8 cellular contexts compared by ENCODE assay signal in the genomic region with DNA sequence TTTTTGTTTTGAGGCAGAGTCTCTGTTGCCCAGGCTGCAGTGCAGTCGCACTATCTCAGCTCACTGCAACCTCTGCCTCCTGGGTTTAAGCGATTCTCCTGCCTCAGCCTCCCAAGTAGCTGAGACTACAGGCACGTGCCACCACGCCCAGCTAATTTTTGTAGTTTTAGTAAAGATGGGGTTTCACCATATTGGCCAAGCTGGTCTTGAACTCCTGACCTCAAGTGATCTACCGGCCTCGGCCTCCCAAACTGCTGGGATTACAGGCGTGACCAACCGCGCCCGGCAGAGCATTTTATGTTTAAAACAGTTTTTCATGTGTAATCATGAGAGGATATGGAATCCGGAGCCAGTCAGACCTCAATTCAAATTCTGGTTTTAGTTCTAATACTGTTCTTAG.
DNase-seq lines count a peak whose midpoint lies in the region; ATAC-seq and TF ChIP-seq lines count a peak whose summit lies in the region.
"Not testable (repeated sequence)": the region's sequence is repeated elsewhere in the genome, so short reads cannot be mapped to it uniquely, and the experiment has no call there.

No MANE protein-coding gene starts in this region.

- peaks cover 46% of the 10 kb centered on the region for H3K4me1 Mint-ChIP-seq in activated CD4-positive, alpha-beta memory T cell treated with anti-CD3 and anti-CD28 coated beads, Interleukin-2, amount 10 ng/mL, durations not matched to agents 7 days and 5 days
- peaks cover 41% of the 10 kb centered on the region for H3K4me1 Mint-ChIP-seq in activated naive CD4-positive, alpha-beta T cell treated with anti-CD3 and anti-CD28 coated beads, Interleukin-2, amount 50 U/mL, for 24 hours
- peaks cover 61% of the 10 kb centered on the region for H3K4me1 Mint-ChIP-seq in dendritic cell treated with granulocyte-macrophage colony-stimulating factor and Interleukin-4, amounts not matched to agents 40 ng/mL and 50 ng/mL, for 4 days (ENCODE audit: low read depth)
- H3K4me1 Mint-ChIP-seq in naive B cell: peaks cover 19 to 30% (median 30%) of the 10 kb centered on the region in 3 donors
- H3K4me1 Mint-ChIP-seq in progenitor cell of endocrine pancreas (ENCODE audit: low read depth): peaks cover 26% of the 10 kb centered on the region

- peaks cover 36 to 87% (median 74%) of the 10 kb centered on the region in 10 experiments for H3K4me1 ChIP-seq in BLaER1 treated with 17β-estradiol and CSF1 and Interleukin-3, amounts not matched to agents 10 nM and 100 nM
- H3K4me1 ChIP-seq in PC-9 (replicated peaks; ENCODE audit: insufficient read depth) (peaks cover 70% of the 10 kb centered on the region), thymus (ENCODE audit: control insufficient read depth, insufficient read depth, low read length) (peaks cover 16% of the 10 kb centered on the region)

- peak overlapping the region in 9 of 11 experiments; percentile 93 to 99 (median 97); a peak in 18 of 22 replicates for H3K27ac ChIP-seq in BLaER1 treated with 17β-estradiol and CSF1 and Interleukin-3, amounts not matched to agents 10 nM and 100 nM
- peak overlapping the region; percentile 98 for H3K27ac ChIP-seq in PC-9
- H3K27ac ChIP-seq in thymus (ENCODE audit: low read depth): peak overlapping the region; percentile 31

- 98% methylated on average over 11 of the region's 11 CpGs for WGBS in thymus

- not testable (repeated sequence) for H2AFZ ChIP-seq in PC-9

- H3K27ac Mint-ChIP-seq in activated CD4-positive, alpha-beta memory T cell treated with anti-CD3 and anti-CD28 coated beads, Interleukin-2, amount 10 ng/mL, durations not matched to agents 7 days and 5 days: not testable (repeated sequence)
- H3K27ac Mint-ChIP-seq in activated naive CD4-positive, alpha-beta T cell treated with anti-CD3 and anti-CD28 coated beads, Interleukin-2, amount 50 U/mL, for 24 hours: peak overlapping the region; percentile 65
- peak overlapping the region; percentile 99 for H3K27ac Mint-ChIP-seq in dendritic cell treated with granulocyte-macrophage colony-stimulating factor and Interleukin-4, amounts not matched to agents 40 ng/mL and 50 ng/mL, for 4 days
- peak overlapping the region in 2 of 6 donors; percentile 19 to 80 for H3K27ac Mint-ChIP-seq in naive B cell
- H3K27ac Mint-ChIP-seq in progenitor cell of endocrine pancreas: peak overlapping the region; percentile 72

- H3K9me3 ChIP-seq in BLaER1 treated with 17β-estradiol and CSF1 and Interleukin-3, amounts not matched to agents 10 nM and 100 nM (replicated peaks in 1 of 11); PC-9 (ENCODE audit: insufficient read depth, low read depth); thymus (ENCODE audit: control insufficient read depth): not testable (repeated sequence)

- not testable (repeated sequence) for H3K9me3 Mint-ChIP-seq in activated CD4-positive, alpha-beta memory T cell treated with anti-CD3 and anti-CD28 coated beads, Interleukin-2, amount 10 ng/mL, durations not matched to agents 7 days and 5 days; activated naive CD4-positive, alpha-beta T cell treated with anti-CD3 and anti-CD28 coated beads, Interleukin-2, amount 50 U/mL, for 24 hours; dendritic cell treated with granulocyte-macrophage colony-stimulating factor and Interleukin-4, amounts not matched to agents 40 ng/mL and 50 ng/mL, for 4 days; naive B cell; progenitor cell of endocrine pancreas (ENCODE audit: low read depth)

- POLR2A ChIA-PET in PC-9 (lab: Charles Lee; ENCODE audit: unreplicated experiment): interaction anchor here (0.6 to 0.7 kb wide), 2 partner anchors 75 to 284 kb away, joined by 3 to 4 read pairs; no protein-coding TSS in a partner anchor
- POLR2A ChIA-PET in activated CD4-positive, alpha-beta memory T cell treated with anti-CD3 and anti-CD28 coated beads, Interleukin-2, amount 10 ng/mL, durations not matched to agents 7 days and 5 days (lab: Charles Lee): interaction anchor here (1.0 to 15.1 kb wide), 7 partner anchors 14 to 111 kb away, joined by 3 to 678 read pairs (median 6); partner anchors contain the start of gene CHD2

- H4K20me1 ChIP-seq in BLaER1 treated with 17β-estradiol and CSF1 and Interleukin-3, amounts not matched to agents 10 nM and 100 nM; PC-9 (ENCODE audit: insufficient read depth): not testable (repeated sequence)

- not testable (repeated sequence) for H3K9me2 ChIP-seq in PC-9 (ENCODE audit: insufficient read depth)

- DNase-seq in PC-9; activated CD4-positive, alpha-beta memory T cell treated with anti-CD3 and anti-CD28 coated beads, Interleukin-2, amount 10 ng/mL, durations not matched to agents 7 days and 5 days; naive B cell; progenitor cell of endocrine pancreas (ENCODE audit: low spot score, unreplicated experiment): not testable (repeated sequence)

- not testable (repeated sequence) for H3K27me3 Mint-ChIP-seq in activated CD4-positive, alpha-beta memory T cell treated with anti-CD3 and anti-CD28 coated beads, Interleukin-2, amount 10 ng/mL, durations not matched to agents 7 days and 5 days; activated naive CD4-positive, alpha-beta T cell treated with anti-CD3 and anti-CD28 coated beads, Interleukin-2, amount 50 U/mL, for 24 hours; dendritic cell treated with granulocyte-macrophage colony-stimulating factor and Interleukin-4, amounts not matched to agents 40 ng/mL and 50 ng/mL, for 4 days; naive B cell; progenitor cell of endocrine pancreas

- not testable (repeated sequence) for H3K36me3 ChIP-seq in BLaER1 treated with 17β-estradiol and CSF1 and Interleukin-3, amounts not matched to agents 10 nM and 100 nM; PC-9 (ENCODE audit: low read depth); thymus (ENCODE audit: control insufficient read depth, insufficient read depth)

- H3K36me3 Mint-ChIP-seq in activated CD4-positive, alpha-beta memory T cell treated with anti-CD3 and anti-CD28 coated beads, Interleukin-2, amount 10 ng/mL, durations not matched to agents 7 days and 5 days (ENCODE audit: low read depth); activated naive CD4-positive, alpha-beta T cell treated with anti-CD3 and anti-CD28 coated beads, Interleukin-2, amount 50 U/mL, for 24 hours; dendritic cell treated with granulocyte-macrophage colony-stimulating factor and Interleukin-4, amounts not matched to agents 40 ng/mL and 50 ng/mL, for 4 days (ENCODE audit: low read depth); naive B cell; progenitor cell of endocrine pancreas (ENCODE audit: insufficient read depth): not testable (repeated sequence)

- peak overlapping the region; percentile 41 for H3K4me3 Mint-ChIP-seq in activated CD4-positive, alpha-beta memory T cell treated with anti-CD3 and anti-CD28 coated beads, Interleukin-2, amount 10 ng/mL, durations not matched to agents 7 days and 5 days
- peak overlapping the region; percentile 20 for H3K4me3 Mint-ChIP-seq in activated naive CD4-positive, alpha-beta T cell treated with anti-CD3 and anti-CD28 coated beads, Interleukin-2, amount 50 U/mL, for 24 hours
- H3K4me3 Mint-ChIP-seq in dendritic cell treated with granulocyte-macrophage colony-stimulating factor and Interleukin-4, amounts not matched to agents 40 ng/mL and 50 ng/mL, for 4 days: not testable (repeated sequence)
- H3K4me3 Mint-ChIP-seq in naive B cell: peak overlapping the region in 5 of 8 donors; percentile 36 to 55 (median 53)
- H3K4me3 Mint-ChIP-seq in progenitor cell of endocrine pancreas (ENCODE audit: low read depth): peak overlapping the region; percentile 38

- CTCF ChIA-PET in PC-9 (lab: Charles Lee): not testable (repeated sequence)
- CTCF ChIA-PET in activated CD4-positive, alpha-beta memory T cell treated with anti-CD3 and anti-CD28 coated beads, Interleukin-2, amount 10 ng/mL, durations not matched to agents 7 days and 5 days (lab: Charles Lee): interaction anchor here (1.1 to 2.3 kb wide), 5 partner anchors 10 to 109 kb away, joined by 3 to 14 read pairs (median 5); no protein-coding TSS in a partner anchor

- peak overlapping the region in 5 of 11 experiments; percentile 38 to 97 (median 87); a peak in 8 of 22 replicates for H3K9ac ChIP-seq in BLaER1 treated with 17β-estradiol and CSF1 and Interleukin-3, amounts not matched to agents 10 nM and 100 nM

- peaks cover 35% of the 10 kb centered on the region for H3K79me2 ChIP-seq in PC-9 (ENCODE audit: low read depth)

- not testable (repeated sequence) for H3K4me3 ChIP-seq in BLaER1 treated with 17β-estradiol and CSF1 and Interleukin-3, amounts not matched to agents 10 nM and 100 nM; PC-9; thymus (ENCODE audit: low read length)

- not testable (repeated sequence) for H3K27me3 ChIP-seq in BLaER1 treated with 17β-estradiol and CSF1 and Interleukin-3, amounts not matched to agents 10 nM and 100 nM; PC-9 (ENCODE audit: insufficient read depth, low read depth); thymus (ENCODE audit: control insufficient read depth, insufficient read depth)

- not testable (repeated sequence) for TF ChIP-seq CTCF in PC-9 (conservative IDR thresholded peaks at IDR 0.05); progenitor cell of endocrine pancreas (IDR thresholded peaks at IDR 0.05; ENCODE audit: unreplicated experiment)

- BruUV-seq in PC-9 (replicated peaks; lab: Mats Ljungman, UMichigan): not testable (repeated sequence)

- intact Hi-C loops in PC-9 (cut with micrococcal nuclease; ENCODE audit: unreplicated experiment): not testable (repeated sequence)
- intact Hi-C loops in dendritic cell treated with granulocyte-macrophage colony-stimulating factor and Interleukin-4, amounts not matched to agents 40 ng/mL and 50 ng/mL, for 4 days (cut with micrococcal nuclease): loop anchor here (5.0 kb wide), 1 partner anchor 41 kb away; no protein-coding TSS in a partner anchor

- H3F3A ChIP-seq in PC-9 (ENCODE audit: insufficient read depth, low read depth): peaks cover 69% of the 10 kb centered on the region

- not testable (repeated sequence) for ATAC-seq in naive B cell (ENCODE audit: low read depth in 2 of 2)

- peak overlapping the region in 4 of 11 experiments; percentile 78 to 88 (median 82); a peak in 8 of 22 replicates for H3K4me2 ChIP-seq in BLaER1 treated with 17β-estradiol and CSF1 and Interleukin-3, amounts not matched to agents 10 nM and 100 nM
- H3K4me2 ChIP-seq in PC-9: not testable (repeated sequence)

Comparison
In these comparisons a context has a peak if more than half of its experiments do, and no peak if none do; other contexts are left out.
1. H3K27ac ChIP-seq: peak in every context shown above with its lines; median percentile 98 in PC-9; 97 in BLaER1 treated with 17β-estradiol and CSF1 and Interleukin-3, amounts not matched to agents 10 nM and 100 nM; 31 in thymus.